Comparison of ENCODE assay signal across 11 cellular contexts in the genomic region with DNA sequence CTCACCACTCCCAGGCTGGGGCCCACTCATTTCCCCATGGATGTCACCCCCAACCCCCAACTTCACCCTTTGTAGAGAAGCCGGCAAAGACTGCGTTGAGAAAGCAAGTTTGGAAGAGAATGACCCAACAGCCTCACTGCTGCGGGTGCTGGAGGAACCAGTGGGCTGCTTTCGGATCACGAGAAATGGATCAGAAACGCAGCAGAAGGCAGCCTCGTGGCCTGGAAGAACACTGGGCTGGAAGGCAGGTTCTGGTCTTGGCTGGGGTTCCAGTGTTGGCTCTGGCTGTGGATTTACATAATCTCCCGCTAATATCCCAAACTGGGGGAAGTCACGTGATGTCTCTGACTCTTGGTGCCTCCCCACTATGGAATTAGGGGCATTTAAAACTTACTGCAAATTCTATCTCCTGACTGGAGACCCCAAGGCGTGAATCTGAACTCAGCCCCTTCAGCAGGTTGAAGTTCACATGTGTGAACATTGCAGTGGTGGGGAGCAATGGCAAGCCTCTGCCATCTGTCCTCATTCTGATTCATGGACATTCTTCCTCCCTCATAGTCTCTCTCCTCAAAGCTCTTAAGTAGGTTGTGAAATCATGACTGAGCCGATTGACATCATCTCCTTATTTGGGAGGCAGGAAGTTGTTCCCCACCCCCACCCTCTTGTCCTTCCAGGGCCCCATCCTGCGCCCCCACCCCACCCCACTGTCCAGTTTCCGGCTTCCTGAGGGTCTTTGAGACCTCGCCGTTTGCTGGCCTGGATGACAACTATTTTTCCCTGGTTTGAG. TPM values are rescaled to one million over a fixed set of nuclear protein-coding genes. Genes with fewer than 3 reads are reported as not detected.
A peak's percentile ranks its signal among the peaks of the same experiment; 100 is the strongest.
DNase-seq lines count a peak whose midpoint lies in the region; ATAC-seq and TF ChIP-seq lines count a peak whose summit lies in the region.
"Had no signal": no experiment of that assay in that cellular context is flagged by ENCODE, and none has a peak within 500 bp of the region (broad histone marks: within the 10 kb centered on the region; RNA-seq: fewer than 3 reads in every experiment).

No MANE protein-coding gene starts in this region.

- H2BK120ac ChIP-seq in mesendoderm (ENCODE audit: low read depth, low read length), result no peak overlapping the region

- no peak overlapping the region for H3K4me2 ChIP-seq in mesendoderm (ENCODE audit: low read length)

- no peak for TF ChIP-seq CTCF in endothelial cell (IDR thresholded peaks at IDR 0.05; ENCODE audit: unreplicated experiment)
- TF ChIP-seq CTCF in uterus (IDR thresholded peaks at IDR 0.05), result no peak

- intact Hi-C loops in uterus (cut with DNase I; ENCODE audit: low total_unique reads), result no loop called here

- peak; percentile 46 for DNase-seq in NOMO-1 treated with dmso at 0.1 percent for 144 hours (lab: John Stamatoyannopoulos, UW; ENCODE audit: unreplicated experiment)
- no peak for DNase-seq in endothelial cell (ENCODE audit: low spot score)
- DNase-seq in mesendoderm, result peak; percentile 79
- peak; percentile 73 to 84 for DNase-seq in uterus
- DNase-seq in ACHN, result no peak
- DNase-seq in activated T-cell treated with anti-CD3 and anti-CD28 coated beads, Interleukin-2, amount 50 U/mL, for 48 hours, result no peak
- DNase-seq: naive B cell, NCI-H2081 had no signal

- no peak overlapping the region for H3K9ac ChIP-seq in mesendoderm (ENCODE audit: low read length)

- H2BK15ac ChIP-seq in mesendoderm (replicated peaks; ENCODE audit: low read depth), result no peak overlapping the region

- no peak overlapping the region for H3K23ac ChIP-seq in mesendoderm (ENCODE audit: low read length)

- no peak overlapping the region for H3K18ac ChIP-seq in mesendoderm (ENCODE audit: low read length)

- H3K27me3 ChIP-seq in mesendoderm (ENCODE audit: insufficient read depth, low read length, poor library complexity) (no peaks in the 10 kb centered on the region), uterus (no peaks in the 10 kb centered on the region)

- peak overlapping the region; percentile 62 for H3K27ac Mint-ChIP-seq in endothelial cell (ENCODE audit: unreplicated experiment)

- no peaks in the 10 kb centered on the region for H3K9me3 Mint-ChIP-seq in endothelial cell (ENCODE audit: unreplicated experiment)
- H3K9me3 Mint-ChIP-seq: naive B cell had no signal

- H3K4me3 ChIP-seq in mesendoderm (ENCODE audit: low read length) (no peak overlapping the region), uterus (no peak overlapping the region)
- H3K4me3 ChIP-seq: coronary artery had no signal

- no peak for ATAC-seq in GM21390 (IDR thresholded peaks at IDR 0.05; ENCODE audit: unreplicated experiment)
- no peak for ATAC-seq in HG02973 (IDR thresholded peaks at IDR 0.05; ENCODE audit: unreplicated experiment)

- H4K8ac ChIP-seq in mesendoderm (ENCODE audit: low read depth, low read length), result no peak overlapping the region

- H2AK5ac ChIP-seq in mesendoderm (ENCODE audit: low read length), result no peak overlapping the region

- in situ Hi-C loops in ACHN (cut with HindIII; ENCODE audit: low pct_ligation_motif_present, low pct_unique_long_range_greater_than_20kb, low sequenced_read_pairs), result no loop called here

- H3K27me3 Mint-ChIP-seq in endothelial cell (ENCODE audit: unreplicated experiment), result peaks cover 8% of the 10 kb centered on the region

- peak overlapping the region; percentile 2 for H3K4ac ChIP-seq in mesendoderm (ENCODE audit: low read depth, low read length)

- H3K36me3 ChIP-seq in mesendoderm (ENCODE audit: control insufficient read depth, insufficient read depth, low read length) (no peaks in the 10 kb centered on the region), uterus (no peaks in the 10 kb centered on the region)

- H3K4me1 ChIP-seq in mesendoderm (ENCODE audit: control insufficient read depth, low read depth, low read length) (no peaks in the 10 kb centered on the region), uterus (no peaks in the 10 kb centered on the region)

- no peak overlapping the region for H4K5ac ChIP-seq in mesendoderm (ENCODE audit: low read length)

- H3K4me3 Mint-ChIP-seq in endothelial cell (ENCODE audit: unreplicated experiment), result peak overlapping the region; percentile 37
- H3K4me3 Mint-ChIP-seq: naive B cell had no signal

- TF ChIP-seq POLR2A in uterus (IDR thresholded peaks at IDR 0.05), result no peak

- no peak overlapping the region for H3K27ac ChIP-seq in mesendoderm (ENCODE audit: low read depth, low read length)
- H3K27ac ChIP-seq in uterus, result peak overlapping the region; percentile 65 to 71

- H2BK5ac ChIP-seq in mesendoderm (ENCODE audit: low read length), result no peak overlapping the region

- no peak overlapping the region for H3K56ac ChIP-seq in mesendoderm (ENCODE audit: low read length)

- H3K36me3 Mint-ChIP-seq in endothelial cell (ENCODE audit: low read depth, unreplicated experiment), result no peaks in the 10 kb centered on the region
- H3K36me3 Mint-ChIP-seq: naive B cell had no signal

- no CpG with 5 or more reads among the region's 15 CpGs for WGBS in mesendoderm (ENCODE audit: extremely low coverage, insufficient coverage, low lambda C conversion rate)

- H3K79me2 ChIP-seq in mesendoderm (ENCODE audit: control insufficient read depth, insufficient read depth, low read length), result no peaks in the 10 kb centered on the region

- H3K9me3 ChIP-seq in uterus, result no peaks in the 10 kb centered on the region

- H3K79me1 ChIP-seq in mesendoderm (ENCODE audit: low read length), result no peaks in the 10 kb centered on the region

- H3K4me1 Mint-ChIP-seq in endothelial cell (ENCODE audit: unreplicated experiment), result peaks cover 42% of the 10 kb centered on the region
- H3K4me1 Mint-ChIP-seq: naive B cell had no signal

RNA-seq across cellular contexts. Expression of a gene that starts 37.0 kb away (rescaled TPM):
- total RNA-seq in endothelial cell (ENCODE audit: unreplicated experiment) (73.5 TPM), uterus (100 to 1,000 TPM; 192 to 702 (median 423) TPM)
- 8.8 TPM for polyA plus RNA-seq in mesendoderm (2013, experiment 1 of 2)
- 9.2 TPM for polyA plus RNA-seq in mesendoderm (2013, experiment 2 of 2)

Comparison
In these comparisons a context has a peak if more than half of its experiments do, and no peak if none do; other contexts are left out.
1. DNase-seq: peak in NOMO-1 treated with dmso at 0.1 percent for 144 hours (single experiment), mesendoderm (single experiment) and uterus (2 of 2); none in endothelial cell (single experiment), ACHN (single experiment) and activated T-cell treated with anti-CD3 and anti-CD28 coated beads, Interleukin-2, amount 50 U/mL, for 48 hours (0 of 2).